9 cellular contexts compared by ENCODE assay signal in genomic region chr6:157813757-157814455, GRCh38. TPM values are rescaled to one million over a fixed set of nuclear protein-coding genes. Genes with fewer than 3 reads are reported as not detected.
DNase-seq lines count a peak whose midpoint lies in the region; ATAC-seq and TF ChIP-seq lines count a peak whose summit lies in the region.
"Had no signal": no experiment of that assay in that cellular context is flagged by ENCODE, and none has a peak within 500 bp of the region (broad histone marks: within the 10 kb centered on the region; RNA-seq: fewer than 3 reads in every experiment).

No MANE protein-coding gene starts in this region.

- DNase-seq in HCT116 (ENCODE audit: low read depth, low spot score) = no peak
- peak; percentile 78 for DNase-seq in astrocyte of the cerebellum (ENCODE audit: low read depth)
- no peak for DNase-seq in left lung
- no peak for DNase-seq in NCI-H1105 treated with DMSO at 0.1 percent for 48 hours (lab: John Stamatoyannopoulos, UW)
- DNase-seq: NCI-H2227 treated with DMSO at 0.1 percent for 48 hours had no signal

- POLR2A ChIA-PET in HCT116 (lab: Charles Lee) = no interaction called here

- H2AFZ ChIP-seq in HCT116 (ENCODE audit: low read depth, low read length, poor library complexity, severe bottlenecking) = no peak overlapping the region

- TF ChIP-seq RAD21 in HCT116 (IDR thresholded peaks at IDR 0.05; ENCODE audit: low read depth) = no peak

- peaks cover 9 to 14% of the 10 kb centered on the region in 2 experiments; a peak in 3 of 4 replicates for H3K4me1 ChIP-seq in HCT116 (ENCODE audit: control insufficient read depth in 1 of 2, insufficient read depth in 2 of 2, low read length in 2 of 2)
- peaks cover 0 to 5% of the 10 kb centered on the region in 2 donors for H3K4me1 ChIP-seq in left lung
- H3K4me1 ChIP-seq in subcutaneous abdominal adipose tissue (ENCODE audit: control insufficient read depth in 5 of 5, insufficient read depth in 5 of 5, low read length in 5 of 5) = peaks cover 3 to 24% (median 20%) of the 10 kb centered on the region in 5 donors

- no peak overlapping the region for H3K27ac ChIP-seq in HCT116 (ENCODE audit: low read depth, low read length)
- H3K27ac ChIP-seq in left lung = peak overlapping the region; percentile 2 to 81
- H3K27ac ChIP-seq in subcutaneous abdominal adipose tissue (ENCODE audit: low read depth, low read length) = peak overlapping the region; percentile 69

- RAD21 ChIA-PET in HCT116 (lab: Charles Lee; ENCODE audit: low non-redundant PET in 1 of 2, low total read pairs in 2 of 2, uncharacterized antibody in 2 of 2, unreplicated experiment in 2 of 2) = no interaction called here

- peak overlapping the region; percentile 17; the same call in 1 of the 2 replicates for H3K4me2 ChIP-seq in HCT116 (ENCODE audit: low read length)

- H3K36me3 ChIP-seq in HCT116 (ENCODE audit: control insufficient read depth in 1 of 2, insufficient read depth in 2 of 2, low read length in 2 of 2) (no peaks in the 10 kb centered on the region), left lung (no peaks in the 10 kb centered on the region), subcutaneous abdominal adipose tissue (ENCODE audit: control insufficient read depth in 5 of 5, insufficient read depth in 5 of 5, low read length in 5 of 5) (no peaks in the 10 kb centered on the region)

- no peaks in the 10 kb centered on the region for H3K79me2 ChIP-seq in HCT116 (ENCODE audit: insufficient read depth, low read length)

- H3K9me3 ChIP-seq in HCT116 (ENCODE audit: control insufficient read depth in 1 of 2, insufficient read depth in 1 of 2, low read depth in 1 of 2, low read length in 2 of 2) = 0 out of 4 replicates have a peak, but pooled peaks cover 0 to 2% of the 10 kb centered on the region in 2 experiments
- H3K9me3 ChIP-seq in left lung = peaks cover 0 to 4% of the 10 kb centered on the region in 2 donors
- peaks cover 0 to 4% (median 0%) of the 10 kb centered on the region in 5 donors for H3K9me3 ChIP-seq in subcutaneous abdominal adipose tissue (ENCODE audit: control insufficient read depth in 5 of 5, low read length in 5 of 5)

- TF ChIP-seq POLR2A in HCT116 (IDR thresholded peaks at IDR 0.05; ENCODE audit: borderline replicate concordance, extremely low read depth, insufficient read depth, insufficient read length) = no peak

- ATAC-seq in HCT116 = no peak
- peak; percentile 74 for ATAC-seq in left lung
- no peak for ATAC-seq in HG03159 (IDR thresholded peaks at IDR 0.05; ENCODE audit: unreplicated experiment)
- ATAC-seq in HG02885 (IDR thresholded peaks at IDR 0.05; ENCODE audit: poor library complexity, unreplicated experiment) = no peak
- no peak for ATAC-seq in GM21717 (IDR thresholded peaks at IDR 0.05; ENCODE audit: unreplicated experiment)

- H3K9me2 ChIP-seq in HCT116 (ENCODE audit: insufficient read depth) = no peaks in the 10 kb centered on the region

- intact Hi-C loops in HCT116 (cut with micrococcal nuclease) = no loop called here
- intact Hi-C loops in left lung (cut with DNase I) = no loop called here

- H3K27me3 ChIP-seq in HCT116 (ENCODE audit: insufficient read depth, low read length) (no peaks in the 10 kb centered on the region), left lung (no peaks in the 10 kb centered on the region), subcutaneous abdominal adipose tissue (ENCODE audit: control insufficient read depth in 5 of 5, insufficient read depth in 4 of 5, low read length in 5 of 5) (no peaks in the 10 kb centered on the region)

- H3K4me3 ChIP-seq in HCT116 (replicated peaks in 1 of 2; ENCODE audit: low read depth in 1 of 2, low read length in 2 of 2) (no peak overlapping the region), astrocyte of the cerebellum (ENCODE audit: low read depth, low read length) (no peak overlapping the region), left lung (no peak overlapping the region), subcutaneous abdominal adipose tissue (ENCODE audit: low read depth in 1 of 5, low read length in 5 of 5) (no peak overlapping the region)

- no peak overlapping the region for H3K9ac ChIP-seq in HCT116 (ENCODE audit: low read length)
- no peak overlapping the region for H3K9ac ChIP-seq in subcutaneous abdominal adipose tissue (ENCODE audit: low read length in 5 of 5)

- CTCF ChIA-PET in HCT116 (lab: Charles Lee) = no interaction called here

- TF ChIP-seq CTCF in HCT116 (IDR thresholded peaks at IDR 0.05 in 2 of 3, conservative IDR thresholded peaks at IDR 0.05 in 1 of 3; ENCODE audit: borderline replicate concordance in 1 of 3, insufficient read depth in 1 of 3, low read depth in 2 of 3, low read length in 2 of 3) (no peak), astrocyte of the cerebellum (IDR thresholded peaks at IDR 0.05; ENCODE audit: low read depth, low read length, missing control alignments) (no peak), left lung (IDR thresholded peaks at IDR 0.05) (no peak)

- no TSS peak for BruUV-seq in HCT116 (replicated peaks; lab: Mats Ljungman, UMichigan)

- in situ Hi-C loops in astrocyte of the cerebellum (cut with HindIII; ENCODE audit: low sequenced_read_pairs) = no loop called here

- H4K20me1 ChIP-seq in HCT116 (ENCODE audit: insufficient read depth) = no peaks in the 10 kb centered on the region

TF ChIP-seq in HCT116, 20 proteins besides CTCF, POLR2A, EP300 and RAD21 (continues in another document):
- no peak for TF ChIP-seq JUND (IDR thresholded peaks at IDR 0.05)
- no peak for TF ChIP-seq CBX3 (IDR thresholded peaks at IDR 0.05; ENCODE audit: low read depth)
- TF ChIP-seq ATF3 (IDR thresholded peaks at IDR 0.05) = no peak
- TF ChIP-seq CEBPB (IDR thresholded peaks at IDR 0.05; ENCODE audit: low read depth) = no peak
- no peak for TF ChIP-seq REST (IDR thresholded peaks at IDR 0.05; ENCODE audit: low read depth)
- no peak for TF ChIP-seq TCF7L2 (IDR thresholded peaks at IDR 0.05; ENCODE audit: borderline replicate concordance, extremely low read depth, insufficient read depth, insufficient read length)
- TF ChIP-seq ELF1 (IDR thresholded peaks at IDR 0.05; ENCODE audit: borderline replicate concordance, low read depth) = no peak
- no peak for TF ChIP-seq MAX (IDR thresholded peaks at IDR 0.05)
- TF ChIP-seq ZBTB33 (IDR thresholded peaks at IDR 0.05; ENCODE audit: extremely low read depth, insufficient replicate concordance, low read length) = no peak
- no peak for TF ChIP-seq ZNF274 (IDR thresholded peaks at IDR 0.05; ENCODE audit: low read depth, low read length)
- no peak for TF ChIP-seq POLR2AphosphoS5 (IDR thresholded peaks at IDR 0.05; ENCODE audit: low read depth, low read length)
- no peak for TF ChIP-seq SRF (IDR thresholded peaks at IDR 0.05; ENCODE audit: low read depth)
- TF ChIP-seq ZFX (IDR thresholded peaks at IDR 0.05) = no peak
- no peak for TF ChIP-seq YY1 (IDR thresholded peaks at IDR 0.05; ENCODE audit: extremely low read depth, insufficient replicate concordance, low read depth, low read length)
- TF ChIP-seq EZH2 (IDR thresholded peaks at IDR 0.05) = no peak
- no peak for TF ChIP-seq EGR1 (IDR thresholded peaks at IDR 0.05; ENCODE audit: low read depth)
- TF ChIP-seq SP1 (IDR thresholded peaks at IDR 0.05; ENCODE audit: low read depth) = no peak

RNA-seq across cellular contexts. Expression of gene SNX9, which starts 9.1 kb away (rescaled TPM):
- total RNA-seq in HCT116 (2021; ENCODE audit: unreplicated experiment) = 42.5 TPM
- 27.3 and 33.3 TPM in 2 replicates for polyA plus RNA-seq in HCT116 (2012)
- 10 to 100 TPM; 23.5 to 25.3 TPM for total RNA-seq in left lung
